ENCODE assay signal across 19 cellular contexts in the genomic region with DNA sequence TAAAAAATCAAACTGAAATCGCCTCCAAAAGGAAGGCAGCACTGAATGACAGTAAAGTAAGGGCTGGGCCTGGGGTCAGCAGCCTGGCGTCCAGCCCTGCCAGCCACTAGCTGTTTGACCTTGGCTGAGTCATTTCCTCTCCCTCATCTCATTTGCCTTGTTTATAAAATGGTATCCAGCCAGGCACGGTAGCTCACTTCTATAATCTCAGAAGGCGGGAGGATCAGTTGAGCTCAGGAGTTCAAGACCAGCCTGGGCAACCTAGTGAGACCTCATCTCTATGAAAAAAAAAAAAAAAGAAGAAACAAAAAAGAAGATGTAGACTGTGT.
DNase-seq lines count a peak whose midpoint lies in the region; ATAC-seq and TF ChIP-seq lines count a peak whose summit lies in the region.
"Had no signal": no experiment of that assay in that cellular context is flagged by ENCODE, and none has a peak within 500 bp of the region (broad histone marks: within the 10 kb centered on the region; RNA-seq: fewer than 3 reads in every experiment).

No MANE protein-coding gene starts in this region.

- no peak overlapping the region for H2AFZ ChIP-seq in SK-N-SH (ENCODE audit: low read depth)
- H2AFZ ChIP-seq: PC-9 had no signal

- H3K4me3 ChIP-seq in SK-N-SH (ENCODE audit: low read depth in 2 of 2, low read length in 1 of 2) (no peak overlapping the region), fibroblast of pulmonary artery (replicated peaks; ENCODE audit: low read depth, low read length) (no peak overlapping the region), skeletal muscle satellite cell (ENCODE audit: low read length) (no peak overlapping the region), breast epithelium (no peak overlapping the region)
- H3K4me3 ChIP-seq: BLaER1 treated with 17β-estradiol and CSF1 and Interleukin-3, amounts not matched to agents 10 nM and 100 nM; lung; PC-9 had no signal

- no peaks in the 10 kb centered on the region for H3K9me2 ChIP-seq in SK-N-SH

- H3K9ac ChIP-seq in SK-N-SH: no peak overlapping the region
- H3K9ac ChIP-seq in skeletal muscle satellite cell (ENCODE audit: low read depth, low read length): peak overlapping the region; percentile 63
- H3K9ac ChIP-seq: BLaER1 treated with 17β-estradiol and CSF1 and Interleukin-3, amounts not matched to agents 10 nM and 100 nM had no signal

- H4K20me1 ChIP-seq in SK-N-SH (ENCODE audit: insufficient read depth): no peaks in the 10 kb centered on the region
- H4K20me1 ChIP-seq: BLaER1 treated with 17β-estradiol and CSF1 and Interleukin-3, amounts not matched to agents 10 nM and 100 nM had no signal

- H3K27me3 ChIP-seq in SK-N-SH (ENCODE audit: insufficient read depth): no peaks in the 10 kb centered on the region
- H3K27me3 ChIP-seq in skeletal muscle satellite cell (ENCODE audit: control insufficient read depth, insufficient read depth, low read length): no peaks in the 10 kb centered on the region
- H3K27me3 ChIP-seq in breast epithelium: no peaks in the 10 kb centered on the region
- H3K27me3 ChIP-seq: BLaER1 treated with 17β-estradiol and CSF1 and Interleukin-3, amounts not matched to agents 10 nM and 100 nM had no signal

- POLR2A ChIA-PET in SK-N-SH (lab: Yijun Ruan, JAX): interaction anchor here (1.2 kb wide), 1 partner anchor 57 kb away, joined by 3 read pairs; no protein-coding TSS in a partner anchor

- TF ChIP-seq EP300 in SK-N-SH (IDR thresholded peaks at IDR 0.05; ENCODE audit: borderline replicate concordance in 1 of 2, low read depth in 1 of 2, low read length in 1 of 2): no peak

- TF ChIP-seq CTCF in SK-N-SH (IDR thresholded peaks at IDR 0.05): no peak
- TF ChIP-seq CTCF in fibroblast of pulmonary artery (IDR thresholded peaks at IDR 0.05; ENCODE audit: low read length, missing control alignments): no peak
- no peak for TF ChIP-seq CTCF in breast epithelium (IDR thresholded peaks at IDR 0.05)

- H3K79me2 ChIP-seq in SK-N-SH (ENCODE audit: insufficient read depth): no peaks in the 10 kb centered on the region

- WGBS in SK-N-SH (ENCODE audit: low lambda C conversion rate): 68% methylated on average over 4 of the region's 4 CpGs

- H3K4me2 ChIP-seq in SK-N-SH: peak overlapping the region; percentile 54; the same call in 1 of the 2 replicates
- no peak overlapping the region for H3K4me2 ChIP-seq in skeletal muscle satellite cell (ENCODE audit: low read length)
- H3K4me2 ChIP-seq: PC-9 had no signal

- peak overlapping the region in 1 of 2 experiments; percentile 86; a peak in 1 of 4 replicates for H3K27ac ChIP-seq in SK-N-SH (ENCODE audit: low read depth in 2 of 2, low read length in 1 of 2)
- peak overlapping the region in 1 of 2 donors; percentile 71 for H3K27ac ChIP-seq in breast epithelium
- H3K27ac ChIP-seq: BLaER1 treated with 17β-estradiol and CSF1 and Interleukin-3, amounts not matched to agents 10 nM and 100 nM; PC-9 had no signal

- no peak for TF ChIP-seq RAD21 in SK-N-SH (IDR thresholded peaks at IDR 0.05; ENCODE audit: low read length)

- H3K4me1 ChIP-seq in SK-N-SH (ENCODE audit: control insufficient read depth in 1 of 2, insufficient read depth in 2 of 2, low read depth in 1 of 2, low read length in 1 of 2) (peaks cover 25 to 38% of the 10 kb centered on the region in 2 experiments), skeletal muscle satellite cell (ENCODE audit: control insufficient read depth, insufficient read depth, low read length) (peaks cover 44% of the 10 kb centered on the region), breast epithelium (no peaks in the 10 kb centered on the region)

- intact Hi-C loops in breast epithelium (cut with DNase I; ENCODE audit: low total_unique reads): no loop called here

- CTCF ChIA-PET in SK-N-SH (lab: Yijun Ruan, JAX): interaction anchor here (0.8 to 3.0 kb wide), 3 partner anchors 11 to 323 kb away, joined by 3 to 16 read pairs (median 6); no protein-coding TSS in a partner anchor

- H3K9me3 ChIP-seq in SK-N-SH: no peaks in the 10 kb centered on the region
- no peaks in the 10 kb centered on the region for H3K9me3 ChIP-seq in skeletal muscle satellite cell (replicated peaks; ENCODE audit: low read length)
- no peaks in the 10 kb centered on the region for H3K9me3 ChIP-seq in breast epithelium
- H3K9me3 ChIP-seq: BLaER1 treated with 17β-estradiol and CSF1 and Interleukin-3, amounts not matched to agents 10 nM and 100 nM had no signal

- H3K36me3 ChIP-seq in SK-N-SH (replicated peaks in 1 of 2; ENCODE audit: control insufficient read depth in 1 of 2, insufficient read depth in 2 of 2, low read length in 1 of 2) (no peaks in the 10 kb centered on the region), skeletal muscle satellite cell (ENCODE audit: insufficient read depth, low read length) (no peaks in the 10 kb centered on the region), breast epithelium (no peaks in the 10 kb centered on the region)
- H3K36me3 ChIP-seq: BLaER1 treated with 17β-estradiol and CSF1 and Interleukin-3, amounts not matched to agents 10 nM and 100 nM had no signal

- DNase-seq in HCEC 1CT (peak; percentile 85), SK-N-SH (no peak), fibroblast of pulmonary artery (ENCODE audit: low read depth) (peak; percentile 47), breast epithelium (ENCODE audit: low spot score in 2 of 2) (no peak), GOT3 (lab: John Stamatoyannopoulos, UW) (no peak)
- DNase-seq: activated CD8-positive, alpha-beta memory T cell treated with anti-CD3 and anti-CD28 coated beads for 24 hours; amniotic stem cell; cortex of kidney; naive thymus-derived CD8-positive, alpha-beta T cell; NCI-H187; NCI-H510A treated with DMSO at 0.1 percent for 48 hours; PC-9; stimulated activated CD4-positive, alpha-beta T cell treated with anti-CD3 and anti-CD28 coated beads, Interleukin-2, amount 100 ng/mL, for 24 hours had no signal

- no peak for ATAC-seq in HG03342 (IDR thresholded peaks at IDR 0.05; ENCODE audit: unreplicated experiment)
- no peak for ATAC-seq in GM18517 (IDR thresholded peaks at IDR 0.05; ENCODE audit: unreplicated experiment)
- ATAC-seq: activated T-helper 17 cell treated with anti-CD3 and anti-CD28 coated beads, Interleukin-2, amount 50 U/mL, for 72 hours; naive thymus-derived CD8-positive, alpha-beta T cell had no signal

- TF ChIP-seq POLR2A in breast epithelium (IDR thresholded peaks at IDR 0.05): no peak

- peaks cover 43% of the 10 kb centered on the region for H3F3A ChIP-seq in SK-N-SH (replicated peaks; ENCODE audit: insufficient read depth)

TF ChIP-seq in SK-N-SH, 30 proteins besides CTCF, POLR2A, EP300 and RAD21:
- TF ChIP-seq TCF12 (IDR thresholded peaks at IDR 0.05): peak; percentile 43
- peak; percentile 47; the same call in 1 of the 2 replicates for TF ChIP-seq NFIC (IDR thresholded peaks at IDR 0.05; ENCODE audit: borderline replicate concordance)
- TF ChIP-seq REST (IDR thresholded peaks at IDR 0.05; ENCODE audit: low read depth, low read length): no peak
- TF ChIP-seq MEF2A (IDR thresholded peaks at IDR 0.05; ENCODE audit: borderline replicate concordance, low read depth): peak; percentile 23; the same call in 1 of the 2 replicates
- peak; percentile 24; the same call in 1 of the 2 replicates for TF ChIP-seq JUND (IDR thresholded peaks at IDR 0.05)
- TF ChIP-seq GABPA (IDR thresholded peaks at IDR 0.05; ENCODE audit: low read depth): no peak
- no peak for TF ChIP-seq NRF1 (IDR thresholded peaks at IDR 0.05; ENCODE audit: low read depth, low read length)
- TF ChIP-seq FOSL2 (IDR thresholded peaks at IDR 0.05; ENCODE audit: borderline replicate concordance, low read depth): peak; percentile 65; the same call in 1 of the 2 replicates
- TF ChIP-seq RXRA (IDR thresholded peaks at IDR 0.05; ENCODE audit: borderline replicate concordance, low read depth): peak; percentile 59; the same call in 1 of the 2 replicates
TF ChIP-seq in SK-N-SH: peak in this region for 6.

Comparison
In these comparisons a context has a peak if more than half of its experiments do, and no peak if none do; other contexts are left out.
1. DNase-seq: peak in HCEC 1CT (single experiment) and fibroblast of pulmonary artery (single experiment); none in SK-N-SH (single experiment), breast epithelium (0 of 2) and GOT3 (single experiment).